ENCODE assay signal across 1 cellular context in genomic region chr5:133968057-133968993, GRCh38.
A peak's percentile ranks its signal among the peaks of the same experiment; 100 is the strongest.
TF ChIP-seq lines count a peak whose summit lies in the region.

Gene C5orf15 (minus strand): TSS chr5:133968625. CDS start chr5:133968584, 41 bp downstream.

TF ChIP-seq in HEK293, 187 proteins besides CTCF, POLR2A, EP300 and RAD21 (continued from another document):
- TF ChIP-seq, protein P1, sequence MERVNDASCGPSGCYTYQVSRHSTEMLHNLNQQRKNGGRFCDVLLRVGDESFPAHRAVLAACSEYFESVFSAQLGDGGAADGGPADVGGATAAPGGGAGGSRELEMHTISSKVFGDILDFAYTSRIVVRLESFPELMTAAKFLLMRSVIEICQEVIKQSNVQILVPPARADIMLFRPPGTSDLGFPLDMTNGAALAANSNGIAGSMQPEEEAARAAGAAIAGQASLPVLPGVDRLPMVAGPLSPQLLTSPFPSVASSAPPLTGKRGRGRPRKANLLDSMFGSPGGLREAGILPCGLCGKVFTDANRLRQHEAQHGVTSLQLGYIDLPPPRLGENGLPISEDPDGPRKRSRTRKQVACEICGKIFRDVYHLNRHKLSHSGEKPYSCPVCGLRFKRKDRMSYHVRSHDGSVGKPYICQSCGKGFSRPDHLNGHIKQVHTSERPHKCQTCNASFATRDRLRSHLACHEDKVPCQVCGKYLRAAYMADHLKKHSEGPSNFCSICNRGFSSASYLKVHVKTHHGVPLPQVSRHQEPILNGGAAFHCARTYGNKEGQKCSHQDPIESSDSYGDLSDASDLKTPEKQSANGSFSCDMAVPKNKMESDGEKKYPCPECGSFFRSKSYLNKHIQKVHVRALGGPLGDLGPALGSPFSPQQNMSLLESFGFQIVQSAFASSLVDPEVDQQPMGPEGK (tag by site-specific recombination; IDR thresholded peaks at IDR 0.05): peak; percentile 48
- TF ChIP-seq ZNF426 (tag by site-specific recombination; IDR thresholded peaks at IDR 0.05) (no peak), ZNF521 (tag by site-specific recombination; IDR thresholded peaks at IDR 0.05) (no peak), ZBTB26 (tag by site-specific recombination; optimal IDR thresholded peaks at IDR 0.05) (peak; percentile 44), SP7 (tag by site-specific recombination; IDR thresholded peaks at IDR 0.05) (peak; percentile 70; the same call in 1 of the 2 replicates), ZNF488 (tag by site-specific recombination; IDR thresholded peaks at IDR 0.05) (no peak), BCL11B (tag by site-specific recombination; IDR thresholded peaks at IDR 0.05; ENCODE audit: low read depth) (0 out of 2 replicates have a peak, but pooled peaks have one; percentile 15), ZNF555 (tag by site-specific recombination; conservative IDR thresholded peaks at IDR 0.05) (no peak), ZNF561 (tag by site-specific recombination; IDR thresholded peaks at IDR 0.05; ENCODE audit: borderline replicate concordance) (peak; percentile 58; the same call in 1 of the 2 replicates), ZNF302 (tag by site-specific recombination; IDR thresholded peaks at IDR 0.05; ENCODE audit: low read depth) (no peak), ZFP69B (tag by site-specific recombination; IDR thresholded peaks at IDR 0.05) (peak; percentile 98), ZBTB20 (tag by site-specific recombination; IDR thresholded peaks at IDR 0.05) (peak; percentile 73; the same call in 1 of the 2 replicates), ZNF155 (tag by site-specific recombination; IDR thresholded peaks at IDR 0.05) (no peak), ZNF335 (tag by site-specific recombination; conservative IDR thresholded peaks at IDR 0.05) (peak; percentile 95), SCRT1 (tag by site-specific recombination; IDR thresholded peaks at IDR 0.05; ENCODE audit: borderline replicate concordance) (no peak), ZNF362 (tag by site-specific recombination; IDR thresholded peaks at IDR 0.05) (no peak), ZNF629 (tag by site-specific recombination; IDR thresholded peaks at IDR 0.05) (peak; percentile 99), ZNF266 (tag by site-specific recombination; IDR thresholded peaks at IDR 0.05; ENCODE audit: low read depth) (no peak), ZSCAN4 (tag by site-specific recombination; IDR thresholded peaks at IDR 0.05) (peak; percentile 60; the same call in 1 of the 2 replicates), ATF2 (tag by site-specific recombination; IDR thresholded peaks at IDR 0.05; ENCODE audit: low read depth) (peak; percentile 89), ZNF624 (tag by site-specific recombination; IDR thresholded peaks at IDR 0.05) (no peak), YY2 (tag by site-specific recombination; IDR thresholded peaks at IDR 0.05) (peak; percentile 92), ZNF239 (tag by site-specific recombination; IDR thresholded peaks at IDR 0.05) (no peak), ZBTB7A (tag by site-specific recombination; IDR thresholded peaks at IDR 0.05; ENCODE audit: low read depth) (peak; percentile 63; the same call in 1 of the 2 replicates), GLIS1 (tag by site-specific recombination; IDR thresholded peaks at IDR 0.05) (no peak), ZNF391 (tag by site-specific recombination; IDR thresholded peaks at IDR 0.05; ENCODE audit: borderline replicate concordance, low read depth) (peak; percentile 71; the same call in 1 of the 2 replicates), ZNF560 (tag by site-specific recombination; IDR thresholded peaks at IDR 0.05; ENCODE audit: borderline replicate concordance) (no peak), ZSCAN16 (tag by site-specific recombination; IDR thresholded peaks at IDR 0.05) (no peak), ZFP37 (tag by site-specific recombination; IDR thresholded peaks at IDR 0.05) (peak; percentile 94)
- TF ChIP-seq, protein P2, sequence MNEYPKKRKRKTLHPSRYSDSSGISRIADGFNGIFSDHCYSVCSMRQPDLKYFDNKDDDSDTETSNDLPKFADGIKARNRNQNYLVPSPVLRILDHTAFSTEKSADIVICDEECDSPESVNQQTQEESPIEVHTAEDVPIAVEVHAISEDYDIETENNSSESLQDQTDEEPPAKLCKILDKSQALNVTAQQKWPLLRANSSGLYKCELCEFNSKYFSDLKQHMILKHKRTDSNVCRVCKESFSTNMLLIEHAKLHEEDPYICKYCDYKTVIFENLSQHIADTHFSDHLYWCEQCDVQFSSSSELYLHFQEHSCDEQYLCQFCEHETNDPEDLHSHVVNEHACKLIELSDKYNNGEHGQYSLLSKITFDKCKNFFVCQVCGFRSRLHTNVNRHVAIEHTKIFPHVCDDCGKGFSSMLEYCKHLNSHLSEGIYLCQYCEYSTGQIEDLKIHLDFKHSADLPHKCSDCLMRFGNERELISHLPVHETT (tag by site-specific recombination; IDR thresholded peaks at IDR 0.05): 0 out of 2 replicates have a peak, but pooled peaks have one; percentile 13
- TF ChIP-seq, protein P3, sequence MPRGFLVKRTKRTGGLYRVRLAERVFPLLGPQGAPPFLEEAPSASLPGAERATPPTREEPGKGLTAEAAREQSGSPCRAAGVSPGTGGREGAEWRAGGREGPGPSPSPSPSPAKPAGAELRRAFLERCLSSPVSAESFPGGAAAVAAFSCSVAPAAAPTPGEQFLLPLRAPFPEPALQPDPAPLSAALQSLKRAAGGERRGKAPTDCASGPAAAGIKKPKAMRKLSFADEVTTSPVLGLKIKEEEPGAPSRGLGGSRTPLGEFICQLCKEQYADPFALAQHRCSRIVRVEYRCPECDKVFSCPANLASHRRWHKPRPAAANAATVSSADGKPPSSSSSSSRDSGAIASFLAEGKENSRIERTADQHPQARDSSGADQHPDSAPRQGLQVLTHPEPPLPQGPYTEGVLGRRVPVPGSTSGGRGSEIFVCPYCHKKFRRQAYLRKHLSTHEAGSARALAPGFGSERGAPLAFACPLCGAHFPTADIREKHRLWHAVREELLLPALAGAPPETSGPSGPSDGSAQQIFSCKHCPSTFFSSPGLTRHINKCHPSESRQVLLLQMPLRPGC (tag by site-specific recombination; IDR thresholded peaks at IDR 0.05): no peak
- TF ChIP-seq, protein P4, sequence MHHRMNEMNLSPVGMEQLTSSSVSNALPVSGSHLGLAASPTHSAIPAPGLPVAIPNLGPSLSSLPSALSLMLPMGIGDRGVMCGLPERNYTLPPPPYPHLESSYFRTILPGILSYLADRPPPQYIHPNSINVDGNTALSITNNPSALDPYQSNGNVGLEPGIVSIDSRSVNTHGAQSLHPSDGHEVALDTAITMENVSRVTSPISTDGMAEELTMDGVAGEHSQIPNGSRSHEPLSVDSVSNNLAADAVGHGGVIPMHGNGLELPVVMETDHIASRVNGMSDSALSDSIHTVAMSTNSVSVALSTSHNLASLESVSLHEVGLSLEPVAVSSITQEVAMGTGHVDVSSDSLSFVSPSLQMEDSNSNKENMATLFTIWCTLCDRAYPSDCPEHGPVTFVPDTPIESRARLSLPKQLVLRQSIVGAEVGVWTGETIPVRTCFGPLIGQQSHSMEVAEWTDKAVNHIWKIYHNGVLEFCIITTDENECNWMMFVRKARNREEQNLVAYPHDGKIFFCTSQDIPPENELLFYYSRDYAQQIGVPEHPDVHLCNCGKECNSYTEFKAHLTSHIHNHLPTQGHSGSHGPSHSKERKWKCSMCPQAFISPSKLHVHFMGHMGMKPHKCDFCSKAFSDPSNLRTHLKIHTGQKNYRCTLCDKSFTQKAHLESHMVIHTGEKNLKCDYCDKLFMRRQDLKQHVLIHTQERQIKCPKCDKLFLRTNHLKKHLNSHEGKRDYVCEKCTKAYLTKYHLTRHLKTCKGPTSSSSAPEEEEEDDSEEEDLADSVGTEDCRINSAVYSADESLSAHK (tag by site-specific recombination; IDR thresholded peaks at IDR 0.05): 0 out of 2 replicates have a peak, but pooled peaks have one; percentile 12
- TF ChIP-seq, protein P5, sequence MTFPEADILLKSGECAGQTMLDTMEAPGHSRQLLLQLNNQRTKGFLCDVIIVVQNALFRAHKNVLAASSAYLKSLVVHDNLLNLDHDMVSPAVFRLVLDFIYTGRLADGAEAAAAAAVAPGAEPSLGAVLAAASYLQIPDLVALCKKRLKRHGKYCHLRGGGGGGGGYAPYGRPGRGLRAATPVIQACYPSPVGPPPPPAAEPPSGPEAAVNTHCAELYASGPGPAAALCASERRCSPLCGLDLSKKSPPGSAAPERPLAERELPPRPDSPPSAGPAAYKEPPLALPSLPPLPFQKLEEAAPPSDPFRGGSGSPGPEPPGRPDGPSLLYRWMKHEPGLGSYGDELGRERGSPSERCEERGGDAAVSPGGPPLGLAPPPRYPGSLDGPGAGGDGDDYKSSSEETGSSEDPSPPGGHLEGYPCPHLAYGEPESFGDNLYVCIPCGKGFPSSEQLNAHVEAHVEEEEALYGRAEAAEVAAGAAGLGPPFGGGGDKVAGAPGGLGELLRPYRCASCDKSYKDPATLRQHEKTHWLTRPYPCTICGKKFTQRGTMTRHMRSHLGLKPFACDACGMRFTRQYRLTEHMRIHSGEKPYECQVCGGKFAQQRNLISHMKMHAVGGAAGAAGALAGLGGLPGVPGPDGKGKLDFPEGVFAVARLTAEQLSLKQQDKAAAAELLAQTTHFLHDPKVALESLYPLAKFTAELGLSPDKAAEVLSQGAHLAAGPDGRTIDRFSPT (tag by site-specific recombination; IDR thresholded peaks at IDR 0.05): no peak
- TF ChIP-seq, protein P6, sequence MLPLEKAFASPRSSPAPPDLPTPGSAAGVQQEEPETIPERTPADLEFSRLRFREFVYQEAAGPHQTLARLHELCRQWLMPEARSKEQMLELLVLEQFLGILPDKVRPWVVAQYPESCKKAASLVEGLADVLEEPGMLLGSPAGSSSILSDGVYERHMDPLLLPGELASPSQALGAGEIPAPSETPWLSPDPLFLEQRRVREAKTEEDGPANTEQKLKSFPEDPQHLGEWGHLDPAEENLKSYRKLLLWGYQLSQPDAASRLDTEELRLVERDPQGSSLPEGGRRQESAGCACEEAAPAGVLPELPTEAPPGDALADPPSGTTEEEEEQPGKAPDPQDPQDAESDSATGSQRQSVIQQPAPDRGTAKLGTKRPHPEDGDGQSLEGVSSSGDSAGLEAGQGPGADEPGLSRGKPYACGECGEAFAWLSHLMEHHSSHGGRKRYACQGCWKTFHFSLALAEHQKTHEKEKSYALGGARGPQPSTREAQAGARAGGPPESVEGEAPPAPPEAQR (tag by site-specific recombination; IDR thresholded peaks at IDR 0.05): peak; percentile 61
- TF ChIP-seq, protein P7, sequence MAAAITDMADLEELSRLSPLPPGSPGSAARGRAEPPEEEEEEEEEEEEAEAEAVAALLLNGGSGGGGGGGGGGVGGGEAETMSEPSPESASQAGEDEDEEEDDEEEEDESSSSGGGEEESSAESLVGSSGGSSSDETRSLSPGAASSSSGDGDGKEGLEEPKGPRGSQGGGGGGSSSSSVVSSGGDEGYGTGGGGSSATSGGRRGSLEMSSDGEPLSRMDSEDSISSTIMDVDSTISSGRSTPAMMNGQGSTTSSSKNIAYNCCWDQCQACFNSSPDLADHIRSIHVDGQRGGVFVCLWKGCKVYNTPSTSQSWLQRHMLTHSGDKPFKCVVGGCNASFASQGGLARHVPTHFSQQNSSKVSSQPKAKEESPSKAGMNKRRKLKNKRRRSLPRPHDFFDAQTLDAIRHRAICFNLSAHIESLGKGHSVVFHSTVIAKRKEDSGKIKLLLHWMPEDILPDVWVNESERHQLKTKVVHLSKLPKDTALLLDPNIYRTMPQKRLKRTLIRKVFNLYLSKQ (tag by site-specific recombination; IDR thresholded peaks at IDR 0.05; ENCODE audit: borderline replicate concordance): no peak
